In the genomic region with DNA sequence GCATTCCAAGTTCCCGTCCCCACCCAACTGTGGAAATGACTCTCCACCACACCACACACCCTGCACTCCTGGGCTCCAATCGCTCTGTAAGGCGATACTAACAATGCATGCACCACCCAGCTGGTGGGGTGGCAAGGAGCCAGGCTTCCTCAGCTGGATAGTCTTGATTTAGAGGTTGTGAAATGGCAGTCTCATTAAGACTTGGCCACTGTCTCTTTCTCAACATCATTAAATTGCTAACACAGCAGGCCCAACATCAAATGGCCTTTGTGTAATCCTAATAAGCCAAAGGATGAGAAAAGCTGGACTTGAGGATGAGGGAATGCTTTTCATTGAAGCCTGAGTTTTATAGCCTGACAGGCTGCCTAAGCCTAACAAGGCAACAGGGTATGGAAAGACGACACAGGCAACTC, we compare ENCODE assay signal across 8 cellular contexts.
DNase-seq lines count a peak whose midpoint lies in the region; ATAC-seq, FAIRE-seq and TF ChIP-seq lines count a peak whose summit lies in the region.

No MANE protein-coding gene starts in this region.

- H3K4me2 ChIP-seq in HepG2 (ENCODE audit: low read depth, low read length): no peak overlapping the region

- ATAC-seq in HepG2: peak; percentile 34; the same call in 1 of the 3 replicates
- no peak for ATAC-seq in HG03442 (IDR thresholded peaks at IDR 0.05; ENCODE audit: unreplicated experiment)
- no peak for ATAC-seq in GM18867 (IDR thresholded peaks at IDR 0.05; ENCODE audit: unreplicated experiment)

- no peak overlapping the region for H2AFZ ChIP-seq in HepG2 (ENCODE audit: low read length)

- 77 to 92% (median 79%) methylated on average over 4 of the region's 4 CpGs for WGBS in adrenal gland, 4 donors
- 95% methylated on average over 4 of the region's 4 CpGs for WGBS in HepG2 (ENCODE audit: low lambda C conversion rate)

- CTCF ChIA-PET in HepG2 (lab: Yijun Ruan, JAX; ENCODE audit: low intra/inter-chr PET ratio, low total read pairs): no interaction called here

- FAIRE-seq in HepG2 (lab: Jason Lieb, UNC): no peak

- no peak for TF ChIP-seq POLR2A in adrenal gland (IDR thresholded peaks at IDR 0.05)
- no peak for TF ChIP-seq POLR2A in HepG2 (IDR thresholded peaks at IDR 0.05; ENCODE audit: insufficient read depth in 1 of 2, low read depth in 2 of 2, low read length in 2 of 2)

- H3K36me3 ChIP-seq in adrenal gland (replicated peaks in 1 of 2) (no peaks in the 10 kb centered on the region), HepG2 (replicated peaks in 1 of 2; ENCODE audit: control insufficient read depth in 1 of 2, insufficient read depth in 2 of 2, low read length in 2 of 2) (no peaks in the 10 kb centered on the region; a peak in 1 of 5 replicates)

- no TSS peak for BruUV-seq in HepG2 (replicated peaks; lab: Mats Ljungman, UMichigan)

- no peak overlapping the region for H3K27ac Mint-ChIP-seq in activated naive CD8-positive, alpha-beta T cell treated with anti-CD3 and anti-CD28 coated beads for 36 hours

- no peak for TF ChIP-seq CTCF in AG10803 (conservative IDR thresholded peaks at IDR 0.05; ENCODE audit: low read length)
- no peak for TF ChIP-seq CTCF in adrenal gland (IDR thresholded peaks at IDR 0.05)
- no peak for TF ChIP-seq CTCF in HepG2 (CRISPR knock-in tag; IDR thresholded peaks at IDR 0.05)
- TF ChIP-seq CTCF in GM13977 (IDR thresholded peaks at IDR 0.05; ENCODE audit: extremely low read depth, insufficient read depth, missing control alignments): no peak

- H3K4me1 ChIP-seq in adrenal gland (replicated peaks in 1 of 2) (peaks cover 0 to 8% of the 10 kb centered on the region in 2 donors), HepG2 (ENCODE audit: insufficient read depth, low read length) (no peaks in the 10 kb centered on the region; the same call in 1 of the 2 replicates)

- H3K27me3 ChIP-seq in adrenal gland: no peaks in the 10 kb centered on the region
- no peaks in the 10 kb centered on the region for H3K27me3 ChIP-seq in HepG2 (ENCODE audit: control insufficient read depth in 1 of 2, insufficient read depth in 2 of 2, low read length in 2 of 2)

- TF ChIP-seq EP300 in HepG2 (IDR thresholded peaks at IDR 0.05; ENCODE audit: low read depth in 2 of 2, low read length in 2 of 2) (no peak), HepG2 (CRISPR knock-in tag; IDR thresholded peaks at IDR 0.05; ENCODE audit: borderline replicate concordance) (no peak)

- TF ChIP-seq RAD21 in HepG2 (CRISPR knock-in tag; IDR thresholded peaks at IDR 0.05): no peak

- in situ Hi-C loops in HepG2 (cut with HindIII; ENCODE audit: extremely low pct_ligation_motif_present, low pct_unique_long_range_greater_than_20kb): no loop called here
- in situ Hi-C loops in GM13977 (cut with MboI; ENCODE audit: low pct_unique_long_range_greater_than_20kb, low sequenced_read_pairs, unreplicated experiment): no loop called here

- no peak overlapping the region for H3K9ac ChIP-seq in HepG2 (ENCODE audit: insufficient read depth, low read depth, low read length)

- peaks cover 19% of the 10 kb centered on the region for H3K4me1 Mint-ChIP-seq in activated naive CD8-positive, alpha-beta T cell treated with anti-CD3 and anti-CD28 coated beads for 36 hours

- H3K9me3 ChIP-seq in adrenal gland (replicated peaks in 1 of 3): no peaks in the 10 kb centered on the region
- H3K9me3 ChIP-seq in HepG2 (ENCODE audit: low read length): no peaks in the 10 kb centered on the region

- DNase-seq in AG10803 (ENCODE audit: low read depth): peak; percentile 94
- peak; percentile 54 for DNase-seq in NCI-H1436 (lab: John Stamatoyannopoulos, UW)
- DNase-seq in adrenal gland: peak; percentile 20 to 64 (median 35)
- DNase-seq in HepG2 (ENCODE audit: low spot score): no peak
- DNase-seq in GM13977 (ENCODE audit: low spot score): no peak
- no peak for DNase-seq in activated naive CD8-positive, alpha-beta T cell treated with anti-CD3 and anti-CD28 coated beads for 36 hours

- POLR2A ChIA-PET in HepG2 (lab: Yijun Ruan, JAX): no interaction called here

- H3K36me3 Mint-ChIP-seq in activated naive CD8-positive, alpha-beta T cell treated with anti-CD3 and anti-CD28 coated beads for 36 hours: peaks cover 17% of the 10 kb centered on the region

- H3K4me3 Mint-ChIP-seq in activated naive CD8-positive, alpha-beta T cell treated with anti-CD3 and anti-CD28 coated beads for 36 hours: no peak overlapping the region

- intact Hi-C loops in adrenal gland (cut with DNase I) (no loop called here), HepG2 (cut with micrococcal nuclease; ENCODE audit: unreplicated experiment) (no loop called here)

- peaks cover 2% of the 10 kb centered on the region for H3K9me3 Mint-ChIP-seq in activated naive CD8-positive, alpha-beta T cell treated with anti-CD3 and anti-CD28 coated beads for 36 hours

- H3K27me3 Mint-ChIP-seq in activated naive CD8-positive, alpha-beta T cell treated with anti-CD3 and anti-CD28 coated beads for 36 hours: no peaks in the 10 kb centered on the region

- H3K27ac ChIP-seq in adrenal gland: no peak overlapping the region
- no peak overlapping the region for H3K27ac ChIP-seq in HepG2 (ENCODE audit: extremely low read length, insufficient read depth, low read length)

- H3K4me3 ChIP-seq in AG10803 (ENCODE audit: low read length) (no peak overlapping the region), adrenal gland (no peak overlapping the region), HepG2 (replicated peaks in 1 of 3; ENCODE audit: insufficient read depth in 1 of 3, low read depth in 2 of 3, low read length in 3 of 3) (no peak overlapping the region)

- H3K79me2 ChIP-seq in HepG2 (ENCODE audit: insufficient read depth, low read length): peaks cover 5% of the 10 kb centered on the region

- no peaks in the 10 kb centered on the region for H4K20me1 ChIP-seq in HepG2 (ENCODE audit: insufficient read depth, low read length)

TF ChIP-seq in HepG2, 621 proteins besides CTCF, POLR2A, EP300 and RAD21:
- no peak for TF ChIP-seq ZNF550 (CRISPR knock-in tag; IDR thresholded peaks at IDR 0.05; ENCODE audit: borderline replicate concordance)
- TF ChIP-seq RBM22 (optimal IDR thresholded peaks at IDR 0.05; ENCODE audit: low read length): peak; percentile 82
- TF ChIP-seq SNRNP70 (IDR thresholded peaks at IDR 0.05; ENCODE audit: low read depth, low read length): no peak

Comparison
In these comparisons a context has a peak if more than half of its experiments do, and no peak if none do; other contexts are left out.
1. DNase-seq: peak in AG10803 (single experiment), NCI-H1436 (single experiment) and adrenal gland (7 of 7); none in HepG2 (single experiment), GM13977 (single experiment) and activated naive CD8-positive, alpha-beta T cell treated with anti-CD3 and anti-CD28 coated beads for 36 hours (single experiment).